In the genomic region with DNA sequence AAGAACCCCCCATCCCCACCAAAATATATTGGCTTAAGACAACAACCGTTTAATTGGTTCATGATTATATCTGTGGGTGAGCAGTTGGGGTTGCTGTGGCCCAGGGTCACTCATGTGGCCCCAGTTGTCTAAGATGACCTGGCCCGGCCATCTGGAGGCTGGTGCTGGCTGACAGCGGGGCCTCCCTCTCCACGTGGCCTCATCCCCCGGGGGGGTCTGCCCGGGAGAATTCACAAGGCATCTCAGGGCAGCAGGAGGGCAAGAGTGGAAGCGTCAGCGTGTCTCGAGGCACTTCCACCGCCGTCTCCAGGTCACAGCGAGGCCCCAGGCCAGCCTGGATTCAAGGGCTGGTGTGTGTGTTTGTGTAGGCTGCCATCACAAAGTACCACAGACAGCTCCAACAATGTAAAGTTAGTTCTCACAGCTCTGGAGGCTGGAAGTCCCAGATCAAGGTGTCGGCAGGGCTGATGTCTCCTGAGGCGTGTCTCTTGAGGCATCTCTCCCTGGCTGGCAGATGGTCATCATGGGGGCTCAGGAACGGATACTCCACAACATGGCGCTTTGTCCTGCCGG, we compare ENCODE assay signal across 35 cellular contexts. TPM values are rescaled to one million over a fixed set of nuclear protein-coding genes. Genes with fewer than 3 reads are reported as not detected.
"Had no signal": no experiment of that assay in that cellular context is flagged by ENCODE, and none has a peak within 500 bp of the region (broad histone marks: within the 10 kb centered on the region; RNA-seq: fewer than 3 reads in every experiment).

No MANE protein-coding gene starts in this region.

- H3K4me1 Mint-ChIP-seq: activated CD4-positive, alpha-beta T cell treated with anti-CD3 and anti-CD28 coated beads for 36 hours; activated CD4-positive, alpha-beta T cell treated with anti-CD3 and anti-CD28 coated beads, Interleukin-2, amount 10 ng/mL, durations not matched to agents 7 days and 5 days; WTC11 had no signal

- H3K27ac ChIP-seq: adrenal gland, body of pancreas, breast epithelium, RWPE1 had no signal

- H3K27me3 ChIP-seq: adrenal gland, breast epithelium had no signal

- H3K9me3 Mint-ChIP-seq: activated CD4-positive, alpha-beta memory T cell treated with anti-CD3 and anti-CD28 coated beads for 36 hours; activated CD4-positive, alpha-beta T cell treated with anti-CD3 and anti-CD28 coated beads, Interleukin-2, amount 10 ng/mL, durations not matched to agents 7 days and 5 days; activated naive CD4-positive, alpha-beta T cell treated with anti-CD3 and anti-CD28 coated beads for 36 hours; activated naive CD4-positive, alpha-beta T cell treated with anti-CD3 and anti-CD28 coated beads, Interleukin-2, amount 50 U/mL, for 72 hours; activated T-cell treated with anti-CD3 and anti-CD28 coated beads, Interleukin-2, amount 50 U/mL, for 4 hours; activated T-helper 1 cell treated with anti-CD3 and anti-CD28 coated beads, Interleukin-12 subunit alpha, Interleukin-12 subunit beta, Interleukin-2, Interleukin-4 antibody, amounts not matched to agents 30 ng/mL and 10 ng/mL and 1 ng/mL, durations not matched to agents 14 hours and 24 hours and 36 hours; T-helper 1 cell treated with Interleukin-12 subunit alpha and Interleukin-12 subunit beta and Interleukin-4 antibody, amounts not matched to agents 30 μg/mL and 1 μg/mL, for 36 hours; T-helper 2 cell treated with Interferon-gamma antibody and Interleukin-4, amounts not matched to agents 5 μg/mL and 100 μg/mL, for 36 hours; WTC11 had no signal

- H3K4me1 ChIP-seq: adrenal gland, body of pancreas, breast epithelium had no signal

- DNase-seq: activated CD4-positive, alpha-beta memory T cell treated with anti-CD3 and anti-CD28 coated beads for 36 hours; activated CD4-positive, alpha-beta T cell treated with anti-CD3 and anti-CD28 coated beads for 36 hours; activated CD4-positive, alpha-beta T cell treated with anti-CD3 and anti-CD28 coated beads, Interleukin-2, amount 10 ng/mL, durations not matched to agents 7 days and 5 days; activated CD8-positive, alpha-beta memory T cell treated with anti-CD3 and anti-CD28 coated beads, Interleukin-2, amount 50 U/mL, for 4 hours; activated gamma-delta T cell treated with Interleukin-2 at 50 U/mL for 16 hours; activated naive CD4-positive, alpha-beta T cell treated with anti-CD3 and anti-CD28 coated beads for 36 hours; activated T-cell treated with anti-CD3 and anti-CD28 coated beads for 4 hours; activated T-cell treated with anti-CD3 and anti-CD28 coated beads, Interleukin-2, amount 50 U/mL, for 4 hours; adrenal gland; body of pancreas; caudate nucleus; cerebellar nuclear complex; NCI-H1048; NCI-H1105 treated with DMSO at 0.1 percent for 48 hours; NCI-H1436; NCI-H1694 treated with DMSO at 0.1 percent for 48 hours; NCI-H2029; NCI-H510A; NCI-H526; NCI-H748 treated with DMSO at 0.1 percent for 48 hours; NK-92 treated with Interleukin-12 subunit alpha and Interleukin-12 subunit beta, amount 100 ng/mL, for 24 hours; PC-3; SIG-M5 had no signal

- H3K27ac Mint-ChIP-seq: activated CD4-positive, alpha-beta memory T cell treated with anti-CD3 and anti-CD28 coated beads for 36 hours; activated CD4-positive, alpha-beta T cell treated with anti-CD3 and anti-CD28 coated beads for 36 hours; activated CD4-positive, alpha-beta T cell treated with anti-CD3 and anti-CD28 coated beads, Interleukin-2, amount 10 ng/mL, durations not matched to agents 7 days and 5 days; activated naive CD4-positive, alpha-beta T cell treated with anti-CD3 and anti-CD28 coated beads for 36 hours; activated T-helper 1 cell treated with anti-CD3 and anti-CD28 coated beads, Interleukin-12 subunit alpha, Interleukin-12 subunit beta, Interleukin-2, Interleukin-4 antibody, amounts not matched to agents 30 ng/mL and 10 ng/mL and 1 ng/mL, durations not matched to agents 14 hours and 24 hours and 36 hours; T-helper 1 cell treated with Interleukin-12 subunit alpha and Interleukin-12 subunit beta and Interleukin-4 antibody, amounts not matched to agents 30 μg/mL and 1 μg/mL, for 36 hours; T-helper 2 cell treated with Interferon-gamma antibody and Interleukin-4, amounts not matched to agents 5 μg/mL and 100 μg/mL, for 36 hours; WTC11 had no signal

- H3K36me3 ChIP-seq: adrenal gland, breast epithelium had no signal

- H3K9me3 ChIP-seq: adrenal gland, body of pancreas, breast epithelium had no signal

- H3K27me3 Mint-ChIP-seq: activated CD4-positive, alpha-beta memory T cell treated with anti-CD3 and anti-CD28 coated beads for 36 hours; activated CD4-positive, alpha-beta T cell treated with anti-CD3 and anti-CD28 coated beads for 36 hours; activated CD4-positive, alpha-beta T cell treated with anti-CD3 and anti-CD28 coated beads, Interleukin-2, amount 10 ng/mL, durations not matched to agents 7 days and 5 days had no signal

- H3K36me3 Mint-ChIP-seq: activated CD4-positive, alpha-beta memory T cell treated with anti-CD3 and anti-CD28 coated beads for 36 hours; activated naive CD4-positive, alpha-beta T cell treated with anti-CD3 and anti-CD28 coated beads, Interleukin-2, amount 50 U/mL, for 72 hours; WTC11 had no signal

- ATAC-seq: activated CD4-positive, alpha-beta T cell treated with anti-CD3 and anti-CD28 coated beads for 36 hours; activated CD4-positive, CD25-positive, alpha-beta regulatory T cell treated with anti-CD3 and anti-CD28 coated beads, Interleukin-2, amount 50 U/mL, for 24 hours; activated naive CD4-positive, alpha-beta T cell treated with anti-CD3 and anti-CD28 coated beads, Interleukin-2, amount 50 U/mL, for 72 hours; activated T-cell treated with anti-CD3 and anti-CD28 coated beads, Interleukin-2, amount 50 U/mL, for 4 hours; body of pancreas; PC-3; Right ventricle myocardium inferior; WTC11 had no signal

- H3K4me3 Mint-ChIP-seq: activated CD4-positive, alpha-beta memory T cell treated with anti-CD3 and anti-CD28 coated beads for 36 hours; activated CD4-positive, alpha-beta T cell treated with anti-CD3 and anti-CD28 coated beads for 36 hours; activated CD4-positive, alpha-beta T cell treated with anti-CD3 and anti-CD28 coated beads, Interleukin-2, amount 10 ng/mL, durations not matched to agents 7 days and 5 days; activated naive CD4-positive, alpha-beta T cell treated with anti-CD3 and anti-CD28 coated beads for 36 hours; activated T-cell treated with anti-CD3 and anti-CD28 coated beads, Interleukin-2, amount 50 U/mL, for 4 hours; activated T-helper 1 cell treated with anti-CD3 and anti-CD28 coated beads, Interleukin-12 subunit alpha, Interleukin-12 subunit beta, Interleukin-2, Interleukin-4 antibody, amounts not matched to agents 30 ng/mL and 10 ng/mL and 1 ng/mL, durations not matched to agents 14 hours and 24 hours and 36 hours; T-helper 1 cell treated with Interleukin-12 subunit alpha and Interleukin-12 subunit beta and Interleukin-4 antibody, amounts not matched to agents 30 μg/mL and 1 μg/mL, for 36 hours; T-helper 2 cell treated with Interferon-gamma antibody and Interleukin-4, amounts not matched to agents 5 μg/mL and 100 μg/mL, for 36 hours; WTC11 had no signal

- H3K4me3 ChIP-seq: adrenal gland, body of pancreas, breast epithelium had no signal

RNA-seq across cellular contexts. Expression of gene UTS2, which starts 11.0 kb away (rescaled TPM):
- total RNA-seq: activated CD4-positive, alpha-beta memory T cell treated with anti-CD3 and anti-CD28 coated beads for 36 hours; activated CD4-positive, alpha-beta T cell treated with anti-CD3 and anti-CD28 coated beads for 36 hours; activated naive CD4-positive, alpha-beta T cell treated with anti-CD3 and anti-CD28 coated beads for 36 hours; activated T-helper 1 cell treated with anti-CD3 and anti-CD28 coated beads, Interleukin-12 subunit alpha, Interleukin-12 subunit beta, Interleukin-2, Interleukin-4 antibody, amounts not matched to agents 30 ng/mL and 10 ng/mL and 1 ng/mL, durations not matched to agents 14 hours and 24 hours and 36 hours; astrocyte; body of pancreas; MCF 10A; PC-3; Right ventricle myocardium inferior; SK-MEL-5; WTC11 had no signal
